ENCODE assay signal across 10 cellular contexts in genomic region chrX:13387656-13388421, GRCh38.
DNase-seq lines count a peak whose midpoint lies in the region; ATAC-seq and TF ChIP-seq lines count a peak whose summit lies in the region.
"Had no signal": no experiment of that assay in that cellular context is flagged by ENCODE, and none has a peak within 500 bp of the region (broad histone marks: within the 10 kb centered on the region; RNA-seq: fewer than 3 reads in every experiment).

No MANE protein-coding gene starts in this region.

- H3K36me3 ChIP-seq in adipocyte (ENCODE audit: control insufficient read depth, insufficient read depth, low read length, severe bottlenecking): no peaks in the 10 kb centered on the region

- peaks cover 9% of the 10 kb centered on the region for H3K4me1 ChIP-seq in adipocyte (ENCODE audit: control insufficient read depth, insufficient read depth, low read length)

- peak overlapping the region; percentile 80 to 87 (median 81) for H3K27ac Mint-ChIP-seq in nephron
- H3K27ac Mint-ChIP-seq: endodermal cell had no signal

- H3K4me1 Mint-ChIP-seq in nephron: peaks cover 36% of the 10 kb centered on the region
- H3K4me1 Mint-ChIP-seq: endodermal cell had no signal

- peak; percentile 82 for DNase-seq in LHCN-M2 (ENCODE audit: low read depth)
- peak; percentile 42 for DNase-seq in adipocyte (ENCODE audit: low read depth)
- no peak for DNase-seq in HuH-7.5 (ENCODE audit: low spot score)
- no peak for DNase-seq in ureter (ENCODE audit: low spot score)
- DNase-seq in erythroblast (lab: John Stamatoyannopoulos, UW): no peak
- no peak for DNase-seq in NCI-H2081 (lab: John Stamatoyannopoulos, UW)
- DNase-seq: endodermal cell, MM.1S had no signal

- H3K4me3 ChIP-seq in adipocyte (ENCODE audit: low read length): no peak overlapping the region

- no peak overlapping the region for H3K9ac ChIP-seq in adipocyte (ENCODE audit: low read length)

- no peaks in the 10 kb centered on the region for H3K27me3 ChIP-seq in adipocyte (replicated peaks; ENCODE audit: control insufficient read depth, insufficient read depth, low read length)

- H3K9me3 Mint-ChIP-seq in nephron: peaks cover 11% of the 10 kb centered on the region

- ATAC-seq in GM18511 (IDR thresholded peaks at IDR 0.05; ENCODE audit: unreplicated experiment): peak; percentile 68

- no peak for TF ChIP-seq POLR2A in erythroblast (IDR thresholded peaks at IDR 0.05; ENCODE audit: low read length)

- no peaks in the 10 kb centered on the region for H3K9me3 ChIP-seq in adipocyte (ENCODE audit: control insufficient read depth, low read length)

- no peak for TF ChIP-seq CTCF in nephron (IDR thresholded peaks at IDR 0.05; ENCODE audit: unreplicated experiment in 3 of 3)

- peak overlapping the region in 1 of 3 experiments; percentile 49 for H3K4me3 Mint-ChIP-seq in nephron
- H3K4me3 Mint-ChIP-seq: endodermal cell had no signal

- H3K36me3 Mint-ChIP-seq in nephron (ENCODE audit: low read depth): no peaks in the 10 kb centered on the region

- no peaks in the 10 kb centered on the region for H3K27me3 Mint-ChIP-seq in nephron (ENCODE audit: low read depth)

Comparison
In these comparisons a context has a peak if more than half of its experiments do, and no peak if none do; other contexts are left out.
1. DNase-seq: peak in LHCN-M2 (single experiment) and adipocyte (single experiment); none in HuH-7.5 (single experiment), ureter (single experiment), erythroblast (0 of 2) and NCI-H2081 (0 of 2).